In the genomic region with DNA sequence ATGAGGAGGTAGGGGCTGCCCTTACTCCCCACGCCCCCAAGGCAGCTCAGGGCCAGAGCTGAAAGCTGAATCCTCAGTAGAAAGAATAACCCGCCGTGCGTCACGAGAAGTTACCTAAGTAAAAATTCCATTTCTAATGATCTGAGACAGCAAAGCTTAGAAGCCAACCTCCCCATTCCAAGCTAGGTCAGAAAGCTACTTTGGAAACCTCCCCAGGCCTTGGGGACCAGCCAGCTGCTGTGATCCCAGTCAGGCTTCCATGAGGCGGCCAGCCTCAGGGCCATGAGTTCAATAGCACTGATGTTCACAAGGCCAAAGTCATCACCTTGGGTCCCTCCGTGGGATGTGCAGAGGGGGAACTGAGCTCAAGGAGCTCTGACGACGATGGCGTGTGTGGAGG, we compare ENCODE assay signal across 20 cellular contexts. TPM values are rescaled to one million over a fixed set of nuclear protein-coding genes. Genes with fewer than 3 reads are reported as not detected.
DNase-seq lines count a peak whose midpoint lies in the region; ATAC-seq and TF ChIP-seq lines count a peak whose summit lies in the region.
"Had no signal": no experiment of that assay in that cellular context is flagged by ENCODE, and none has a peak within 500 bp of the region (broad histone marks: within the 10 kb centered on the region; RNA-seq: fewer than 3 reads in every experiment).

No MANE protein-coding gene starts in this region.

- H3K9me3 ChIP-seq in IMR-90 (ENCODE audit: control insufficient read depth, insufficient read depth, low read length) (no peaks in the 10 kb centered on the region), neuronal stem cell (replicated peaks in 1 of 2; ENCODE audit: control insufficient read depth in 2 of 2, insufficient read depth in 1 of 2, low read depth in 1 of 2, low read length in 2 of 2) (peaks cover 0 to 2% of the 10 kb centered on the region in 2 donors), mucosa of descending colon (no peaks in the 10 kb centered on the region)

- H3K27ac ChIP-seq in IMR-90 (ENCODE audit: insufficient read depth, low read length) (no peak overlapping the region), neuronal stem cell (replicated peaks; ENCODE audit: low read length) (no peak overlapping the region), urinary bladder (ENCODE audit: low read depth) (peak overlapping the region; percentile 41)
- H3K27ac ChIP-seq: hepatocyte, WERI-Rb-1 had no signal

- H3K9me1 ChIP-seq in IMR-90 (ENCODE audit: insufficient read depth, low read length), result peaks cover 19% of the 10 kb centered on the region; the same call in 1 of the 2 replicates

- no peak overlapping the region for H2AFZ ChIP-seq in IMR-90 (replicated peaks; ENCODE audit: low read length, poor library complexity)
- no peak overlapping the region for H2AFZ ChIP-seq in neuronal stem cell (ENCODE audit: low read length)
- H2AFZ ChIP-seq: hepatocyte had no signal

- dilution Hi-C loops in IMR-90 (cut with HindIII; ENCODE audit: low sequenced_read_pairs, unreplicated experiment), result no loop called here

- H3K9ac ChIP-seq in IMR-90 (ENCODE audit: low read depth, low read length), result no peak overlapping the region
- H3K9ac ChIP-seq in neuronal stem cell (ENCODE audit: low read depth, low read length, poor library complexity), result no peak overlapping the region

- H2AK5ac ChIP-seq in IMR-90 (ENCODE audit: low read depth, low read length), result peak overlapping the region; percentile 2
- peak overlapping the region; percentile 98 for H2AK5ac ChIP-seq in neuronal stem cell (ENCODE audit: low read depth, low read length)

- intact Hi-C loops in IMR-90 (cut with micrococcal nuclease) (no loop called here), mucosa of descending colon (cut with DNase I, micrococcal nuclease) (no loop called here)

- H3K14ac ChIP-seq in IMR-90 (replicated peaks; ENCODE audit: low read depth, low read length) (no peak overlapping the region), neuronal stem cell (ENCODE audit: low read length) (peak overlapping the region; percentile 94)

- no peak overlapping the region for H2BK120ac ChIP-seq in IMR-90 (ENCODE audit: low read depth, low read length)
- H2BK120ac ChIP-seq in neuronal stem cell (ENCODE audit: low read depth, low read length), result peak overlapping the region; percentile 16

- H3K4ac ChIP-seq in IMR-90 (ENCODE audit: low read depth, low read length) (no peak overlapping the region), neuronal stem cell (ENCODE audit: low read length) (no peak overlapping the region)

- TF ChIP-seq CTCF in IMR-90 (conservative IDR thresholded peaks at IDR 0.05; ENCODE audit: low read depth, low read length) (no peak), fibroblast of mammary gland (conservative IDR thresholded peaks at IDR 0.05; ENCODE audit: control insufficient read depth, insufficient read depth, low read depth, low read length) (no peak), mucosa of descending colon (IDR thresholded peaks at IDR 0.05) (no peak)

- H3K23ac ChIP-seq in IMR-90 (ENCODE audit: low read depth, low read length) (no peak overlapping the region), neuronal stem cell (ENCODE audit: low read depth, low read length, poor library complexity) (no peak overlapping the region)

- H2AK9ac ChIP-seq in IMR-90 (replicated peaks; ENCODE audit: low read depth, low read length, poor library complexity), result no peak overlapping the region

- in situ Hi-C loops in IMR-90 (cut with MboI; ENCODE audit: low sequenced_read_pairs), result no loop called here

- WGBS in IMR-90 (ENCODE audit: extremely low coverage in 2 of 2, insufficient read length in 1 of 2), 2 experiments, result 92% methylated on average over 3 of the region's 10 CpGs; no CpG with 5 or more reads in 1 of the 2 experiments
- no CpG with 5 or more reads among the region's 10 CpGs for WGBS in neuronal stem cell (ENCODE audit: extremely low coverage in 2 of 2, insufficient read length in 2 of 2, insufficient replicate concordance in 1 of 2), 2 donors
- WGBS in urinary bladder, result 54% methylated on average over 10 of the region's 10 CpGs

- no peak overlapping the region for H3K56ac ChIP-seq in IMR-90 (ENCODE audit: extremely low read depth, insufficient read depth, low read length)

- no peak for TF ChIP-seq RAD21 in IMR-90 (IDR thresholded peaks at IDR 0.05; ENCODE audit: low read length)

- no peak overlapping the region for H3K4me3 ChIP-seq in IMR-90 (ENCODE audit: insufficient read depth, low read depth, low read length)
- H3K4me3 ChIP-seq in fibroblast of mammary gland (ENCODE audit: control insufficient read depth, low read depth, low read length), result no peak overlapping the region
- no peak overlapping the region for H3K4me3 ChIP-seq in neuronal stem cell (ENCODE audit: low read length in 2 of 2)
- H3K4me3 ChIP-seq in urinary bladder (ENCODE audit: low read depth, low read length), result no peak overlapping the region
- H3K4me3 ChIP-seq in mucosa of descending colon, result no peak overlapping the region
- H3K4me3 ChIP-seq: hepatocyte had no signal

- H4K20me1 ChIP-seq in IMR-90 (ENCODE audit: insufficient read depth, low read length), result no peaks in the 10 kb centered on the region

- no peak overlapping the region for H2BK5ac ChIP-seq in IMR-90 (ENCODE audit: low read depth, low read length, poor library complexity, severe bottlenecking)
- peak overlapping the region; percentile 76 for H2BK5ac ChIP-seq in neuronal stem cell (ENCODE audit: low read length)

- CTCF ChIA-PET in IMR-90 (lab: Yijun Ruan, JAX), result no interaction called here

- H3K27me3 ChIP-seq in IMR-90 (ENCODE audit: control insufficient read depth, insufficient read depth, low read length) (no peaks in the 10 kb centered on the region; the same call in 1 of the 2 replicates), neuronal stem cell (ENCODE audit: control insufficient read depth in 3 of 3, insufficient read depth in 3 of 3, low read depth in 1 of 3, low read length in 3 of 3) (no peaks in the 10 kb centered on the region)
- H3K27me3 ChIP-seq: hepatocyte had no signal

- H4K5ac ChIP-seq in IMR-90 (ENCODE audit: low read depth, low read length), result no peak overlapping the region

- no peak overlapping the region for H2BK20ac ChIP-seq in IMR-90 (ENCODE audit: low read depth, low read length)

- TF ChIP-seq POLR2A in IMR-90 (IDR thresholded peaks at IDR 0.05; ENCODE audit: low read depth, low read length), result no peak

- peak overlapping the region; percentile 82 for H2BK12ac ChIP-seq in neuronal stem cell (ENCODE audit: low read length)

- POLR2A ChIA-PET in IMR-90 (lab: Charles Lee; ENCODE audit: unreplicated experiment), result no interaction called here

- H3K4me2 ChIP-seq in IMR-90 (ENCODE audit: low read depth, low read length) (no peak overlapping the region), neuronal stem cell (ENCODE audit: insufficient read depth, low read length, poor library complexity, severe bottlenecking) (no peak overlapping the region)
- H3K4me2 ChIP-seq: hepatocyte had no signal

- ATAC-seq in IMR-90 (ENCODE audit: low read depth) (no peak), mucosa of descending colon (no peak)
- ATAC-seq: Right ventricle myocardium inferior had no signal

- H2BK15ac ChIP-seq in IMR-90 (ENCODE audit: low read depth, low read length), result no peak overlapping the region
- peak overlapping the region; percentile 98 for H2BK15ac ChIP-seq in neuronal stem cell (ENCODE audit: low read length)

- DNase-seq in IMR-90 (no peak), fibroblast of mammary gland (ENCODE audit: low read depth) (peak; percentile 22), neuronal stem cell (ENCODE audit: low spot score) (no peak), DMS 273 treated with DMSO at 0.1 percent for 48 hours (lab: John Stamatoyannopoulos, UW) (no peak), mucosa of descending colon (no peak), islet precursor cell (no peak)
- DNase-seq: activated CD4-positive, alpha-beta T cell treated with anti-CD3 and anti-CD28 coated beads, Interleukin-2, amount 50 U/mL, for 1 hour; AML-193; CD4-positive, alpha-beta memory T cell; DMS153; foreskin melanocyte; NCI-H2081; OCI-M1; small intestine; stimulated activated CD4-positive, alpha-beta T cell treated with anti-CD3 and anti-CD28 coated beads, Interleukin-1b, Interleukin-23, amount 100 ng/mL, for 48 hours; WERI-Rb-1 had no signal

- H4K91ac ChIP-seq in IMR-90 (ENCODE audit: insufficient read depth, low read depth, low read length) (no peak overlapping the region), neuronal stem cell (ENCODE audit: low read depth, low read length, poor library complexity) (no peak overlapping the region)

- H3K18ac ChIP-seq in IMR-90 (ENCODE audit: low read depth, low read length) (no peak overlapping the region), neuronal stem cell (ENCODE audit: low read length) (peak overlapping the region; percentile 95)

- BruUV-seq in IMR-90 (replicated peaks; lab: Mats Ljungman, UMichigan), result no TSS peak

- H3K4me1 ChIP-seq in IMR-90 (ENCODE audit: control insufficient read depth, insufficient read depth, low read length), result peaks cover 20% of the 10 kb centered on the region
- H3K4me1 ChIP-seq in neuronal stem cell (ENCODE audit: control insufficient read depth in 2 of 2, insufficient read depth in 1 of 2, low read depth in 1 of 2, low read length in 2 of 2), result peaks cover 16 to 18% of the 10 kb centered on the region in 2 donors
- no peaks in the 10 kb centered on the region for H3K4me1 ChIP-seq in urinary bladder (ENCODE audit: insufficient read depth)
- peaks cover 2% of the 10 kb centered on the region for H3K4me1 ChIP-seq in mucosa of descending colon (ENCODE audit: low read depth)

- H3K79me1 ChIP-seq in IMR-90 (ENCODE audit: low read depth in 1 of 2, low read length in 2 of 2), result no peaks in the 10 kb centered on the region
- no peaks in the 10 kb centered on the region for H3K79me1 ChIP-seq in neuronal stem cell (ENCODE audit: low read depth, low read length)

- H4K8ac ChIP-seq in IMR-90 (ENCODE audit: low read depth in 2 of 2, low read length in 2 of 2) (no peak overlapping the region), neuronal stem cell (ENCODE audit: low read depth, low read length) (no peak overlapping the region)

- H3K36me3 ChIP-seq in IMR-90 (ENCODE audit: control insufficient read depth, insufficient read depth, low read length) (no peaks in the 10 kb centered on the region), neuronal stem cell (replicated peaks in 1 of 2; ENCODE audit: control insufficient read depth in 2 of 2, insufficient read depth in 2 of 2, low read length in 2 of 2) (no peaks in the 10 kb centered on the region), urinary bladder (ENCODE audit: insufficient read depth) (no peaks in the 10 kb centered on the region), mucosa of descending colon (ENCODE audit: low read depth) (no peaks in the 10 kb centered on the region)
- H3K36me3 ChIP-seq: WERI-Rb-1 had no signal

TF ChIP-seq in IMR-90, 13 proteins besides CTCF, POLR2A, EP300 and RAD21 (continues in another document):
- no peak for TF ChIP-seq RFX5 (IDR thresholded peaks at IDR 0.05; ENCODE audit: low read depth, low read length)

RNA-seq across cellular contexts. Expression of a gene that starts 6.9 kb away (rescaled TPM):
- total RNA-seq in IMR-90 (2012; rRNA removed), result 1.1 and 1.4 TPM in 2 replicates
- 0.83 and 1.0 TPM in 2 replicates for polyA plus RNA-seq in IMR-90 (2012; rRNA removed)
- 0.36 and 0.56 TPM in 2 replicates for polyA plus RNA-seq in IMR-90 (2012; cell fraction: cytosol; rRNA removed)
- polyA plus RNA-seq in IMR-90 (2012; cell fraction: nucleus; rRNA removed; ENCODE audit: low replicate concordance), result 0.84 and 1.00 TPM in 2 replicates
- 3.6 TPM for polyA plus RNA-seq in neuronal stem cell (2013, experiment 1 of 2)
- 3.6 TPM for polyA plus RNA-seq in neuronal stem cell (2013, experiment 2 of 2)
- 5.1 TPM for total RNA-seq in urinary bladder
- 21.1 TPM for polyA plus RNA-seq in urinary bladder
- total RNA-seq in mucosa of descending colon, result 10 to 100 TPM in 1 of 3 donors, 1 to 10 TPM in 1, under 1 TPM in 1; 0.38 to 34.3 (median 1.1) TPM
- total RNA-seq: activated T-helper 1 cell treated with anti-CD3 and anti-CD28 coated beads, Interleukin-12 subunit alpha, Interleukin-12 subunit beta, Interleukin-2, Interleukin-4 antibody, amounts not matched to agents 30 ng/mL and 10 ng/mL and 1 ng/mL, durations not matched to agents 14 hours and 24 hours and 36 hours; CD4-positive, alpha-beta memory T cell had no signal
- polyA plus RNA-seq: CD4-positive, alpha-beta memory T cell had no signal
